ENCODE assay signal across 8 cellular contexts in genomic region chr19:55385236-55385748, GRCh38. TPM values are rescaled to one million over a fixed set of nuclear protein-coding genes. Genes with fewer than 3 reads are reported as not detected.
DNase-seq lines count a peak whose midpoint lies in the region; ATAC-seq and TF ChIP-seq lines count a peak whose summit lies in the region.

No MANE protein-coding gene starts in this region.

- peaks cover 46% of the 10 kb centered on the region for H3K36me3 Mint-ChIP-seq in activated B cell treated with CpG ODN at 0.5 μM for 24 hours (ENCODE audit: low read depth)

- intact Hi-C loops in A673 (cut with micrococcal nuclease; ENCODE audit: unreplicated experiment) (loop anchor here (10.0 kb wide), 1 partner anchor 80 kb away; no protein-coding TSS in a partner anchor), activated B cell treated with CpG ODN at 0.5 μM for 24 hours (cut with micrococcal nuclease) (loop anchor here (1.0 to 2.0 kb wide), 11 partner anchors 23 to 1248 kb away; partner anchors contain the start of genes CNOT3, FIZ1, KMT5C and PPP6R1)

- peak; percentile 64 for ATAC-seq in GM18907 (IDR thresholded peaks at IDR 0.05; ENCODE audit: unreplicated experiment)
- ATAC-seq in HG03175 (IDR thresholded peaks at IDR 0.05; ENCODE audit: unreplicated experiment), result peak; percentile 60
- peak; percentile 76 for ATAC-seq in activated B cell treated with CpG ODN at 0.5 μM for 24 hours (ENCODE audit: low read depth)

- POLR2A ChIA-PET in A673 (lab: Charles Lee; ENCODE audit: low non-redundant PET), result no interaction called here
- POLR2A ChIA-PET in activated B cell treated with CpG ODN at 0.5 μM for 24 hours (lab: Charles Lee), result interaction anchor here (0.5 to 11.3 kb wide), 14 partner anchors 8 to 222 kb away, joined by 3 to 215 read pairs (median 6); partner anchors contain the start of genes ISOC2, KMT5C, PPP6R1 and UBE2S

- H3K4me3 ChIP-seq in A673 (ENCODE audit: low read depth, low read length, poor library complexity, severe bottlenecking), result peak overlapping the region; percentile 98

- TF ChIP-seq CTCF in A673 (conservative IDR thresholded peaks at IDR 0.05; ENCODE audit: low read depth, low read length), result no peak
- TF ChIP-seq CTCF in activated B cell treated with CpG ODN at 0.5 μM for 24 hours (IDR thresholded peaks at IDR 0.05), result no peak

- peaks cover 38% of the 10 kb centered on the region for H3K36me3 ChIP-seq in A673 (ENCODE audit: insufficient read depth, low read length, poor library complexity, severe bottlenecking)

- H3K27me3 ChIP-seq in A673 (replicated peaks; ENCODE audit: insufficient read depth, low read depth, low read length, poor library complexity), result no peaks in the 10 kb centered on the region

- peak overlapping the region; percentile 100 for H3K4me3 Mint-ChIP-seq in activated B cell treated with CpG ODN at 0.5 μM for 24 hours

- peak overlapping the region; percentile 88 for H3K27ac ChIP-seq in A673 (ENCODE audit: low read depth, low read length, poor library complexity, severe bottlenecking)
- peak overlapping the region; percentile 99 for H3K27ac ChIP-seq in caudate nucleus (ENCODE audit: low read depth, low read length)

- H3K27me3 Mint-ChIP-seq in activated B cell treated with CpG ODN at 0.5 μM for 24 hours, result no peaks in the 10 kb centered on the region

- BruUV-seq in A673 (replicated peaks; lab: Mats Ljungman, UMichigan), result TSS peak; percentile 67

- peaks cover 27% of the 10 kb centered on the region for H3K4me1 ChIP-seq in A673 (ENCODE audit: insufficient read depth, low read length, poor library complexity, severe bottlenecking)

- H3K9me3 ChIP-seq in A673 (ENCODE audit: low read depth, low read length, poor library complexity, severe bottlenecking), result no peaks in the 10 kb centered on the region

- CTCF ChIA-PET in A673 (lab: Charles Lee), result no interaction called here
- CTCF ChIA-PET in activated B cell treated with CpG ODN at 0.5 μM for 24 hours (lab: Charles Lee), result interaction anchor here (2.0 to 3.1 kb wide), 2 partner anchors 119 to 244 kb away, joined by 13 to 18 read pairs; no protein-coding TSS in a partner anchor

- no peaks in the 10 kb centered on the region for H3K9me3 Mint-ChIP-seq in activated B cell treated with CpG ODN at 0.5 μM for 24 hours

- H3K27ac Mint-ChIP-seq in activated B cell treated with CpG ODN at 0.5 μM for 24 hours, result peak overlapping the region; percentile 99

- H3K4me1 Mint-ChIP-seq in activated B cell treated with CpG ODN at 0.5 μM for 24 hours, result peaks cover 63% of the 10 kb centered on the region

- peak; percentile 98 for DNase-seq in A673 (ENCODE audit: low spot score)
- DNase-seq in NCI-H2227 treated with DMSO at 0.1 percent for 48 hours (lab: John Stamatoyannopoulos, UW), result peak; percentile 100
- peak; percentile 85 for DNase-seq in activated B cell treated with CpG ODN at 0.5 μM for 24 hours
- peak in 57 of 61 donors; percentile 53 to 97 (median 90) for DNase-seq in caudate nucleus (lab: John Stamatoyannopoulos, UW)
- DNase-seq in inferior parietal cortex (ENCODE audit: extremely low spot score), result peak; percentile 97
- peak; percentile 87 for DNase-seq in smooth muscle cell of the brain vasculature (ENCODE audit: low read depth, low spot score)

RNA-seq across cellular contexts. Expression of gene RPL28, which starts 0.4 kb away (rescaled TPM):
- total RNA-seq in A673 (2021) (1,355 and 1,380 TPM in 2 replicates), activated B cell treated with CpG ODN at 0.5 μM for 24 hours (3,790 and 4,042 TPM in 2 replicates)

RNA-seq across cellular contexts. Expression of gene TMEM238, which starts 1.2 kb away (rescaled TPM):
- total RNA-seq in A673 (2021) (0.42 and 0.69 TPM in 2 replicates), activated B cell treated with CpG ODN at 0.5 μM for 24 hours (3.8 and 4.9 TPM in 2 replicates)

RNA-seq across cellular contexts. Expression of gene TMEM190, which starts 8.7 kb away (rescaled TPM):
- total RNA-seq in A673 (2021), result not detected in 2 replicates
- total RNA-seq in activated B cell treated with CpG ODN at 0.5 μM for 24 hours, result not detected in 2 replicates

RNA-seq across cellular contexts. Expression of gene IL11, which starts 15.0 kb away (rescaled TPM):
- total RNA-seq in A673 (2021), result 0.42 and 0.47 TPM in 2 replicates
- not detected in 2 replicates for total RNA-seq in activated B cell treated with CpG ODN at 0.5 μM for 24 hours

RNA-seq across cellular contexts. Expression of gene GARIN5B, which starts 22.2 kb away (rescaled TPM):
- total RNA-seq in A673 (2021) (not detected in 2 replicates), activated B cell treated with CpG ODN at 0.5 μM for 24 hours (not detected in 2 replicates)

Comparison
In these comparisons a context has a peak if more than half of its experiments do, and no peak if none do; other contexts are left out.
1. Peak in every context shown above with its lines: DNase-seq, ATAC-seq, H3K4me3 ChIP-seq and H3K27ac ChIP-seq.